Comparison of ENCODE assay signal across 17 cellular contexts in the genomic region with DNA sequence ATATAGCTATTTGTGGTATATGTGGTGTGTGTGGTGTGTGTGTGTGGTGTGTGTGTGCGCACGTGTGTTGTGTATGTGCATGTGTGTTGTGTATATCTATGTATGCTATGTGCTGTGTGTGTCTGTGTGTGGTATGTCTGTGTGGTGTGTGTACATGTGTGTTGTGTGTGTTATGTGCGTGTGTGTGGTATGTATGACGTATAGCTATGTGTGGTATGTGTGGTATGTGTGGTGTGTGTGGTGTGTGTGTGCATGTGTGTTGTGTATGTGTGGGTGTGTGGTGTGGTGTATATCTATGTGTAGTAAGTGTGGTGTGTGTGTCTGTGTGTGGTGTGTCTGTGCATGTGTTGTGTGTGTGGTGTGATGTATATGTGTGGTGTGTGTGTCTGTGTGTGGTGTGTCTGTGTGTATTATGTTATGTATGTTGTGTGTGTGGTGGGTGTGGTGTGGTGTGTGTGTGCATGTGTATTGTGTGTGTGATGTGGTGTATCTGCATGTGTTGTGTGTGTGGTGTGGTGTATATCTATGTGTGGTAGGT. TPM values are rescaled to one million over a fixed set of nuclear protein-coding genes. Genes with fewer than 3 reads are reported as not detected.
A peak's percentile ranks its signal among the peaks of the same experiment; 100 is the strongest.
DNase-seq lines count a peak whose midpoint lies in the region; ATAC-seq and TF ChIP-seq lines count a peak whose summit lies in the region.
"Had no signal": no experiment of that assay in that cellular context is flagged by ENCODE, and none has a peak within 500 bp of the region (broad histone marks: within the 10 kb centered on the region; RNA-seq: fewer than 3 reads in every experiment).

No MANE protein-coding gene starts in this region.

- no peak overlapping the region for H2BK5ac ChIP-seq in mesenchymal stem cell (ENCODE audit: low read depth, low read length, poor library complexity, severe bottlenecking)

- DNase-seq in left ventricle myocardium inferior = no peak
- DNase-seq in cardiac septum (ENCODE audit: low spot score) = no peak
- DNase-seq in PC-9 = no peak
- no peak for DNase-seq in mesenchymal stem cell
- no peak for DNase-seq in activated CD8-positive, alpha-beta memory T cell treated with anti-CD3 and anti-CD28 coated beads, Interleukin-2, amount 10 ng/mL, durations not matched to agents 7 days and 5 days
- no peak for DNase-seq in SIG-M5 treated with dmso at 0.1 percent for 504 hours (lab: John Stamatoyannopoulos, UW; ENCODE audit: unreplicated experiment)
- DNase-seq in hepatic stellate cell (ENCODE audit: low spot score) = no peak
- DNase-seq: CD4-positive, alpha-beta memory T cell; GF-D8; KBM-7; NCI-H1105 treated with DMSO at 0.1 percent for 48 hours; NCI-H1694 treated with DMSO at 0.1 percent for 48 hours; NK-92 treated with Interleukin-12 subunit alpha and Interleukin-12 subunit beta, amount 100 ng/mL, for 24 hours; Right ventricle myocardium superior had no signal

- intact Hi-C loops in left ventricle myocardium inferior (cut with micrococcal nuclease) = no loop called here
- intact Hi-C loops in cardiac septum (cut with DNase I) = no loop called here
- intact Hi-C loops in PC-9 (cut with micrococcal nuclease; ENCODE audit: unreplicated experiment) = no loop called here

- peak overlapping the region in 1 of 2 experiments; percentile 93 for H3K14ac ChIP-seq in mesenchymal stem cell (ENCODE audit: low read length in 2 of 2)

- H3K27me3 Mint-ChIP-seq in activated CD8-positive, alpha-beta memory T cell treated with anti-CD3 and anti-CD28 coated beads, Interleukin-2, amount 10 ng/mL, durations not matched to agents 7 days and 5 days = peaks cover 3% of the 10 kb centered on the region

- no peak overlapping the region for H3K9ac ChIP-seq in mesenchymal stem cell (ENCODE audit: low read length)
- H3K9ac ChIP-seq in skeletal muscle tissue (ENCODE audit: low read depth in 1 of 3, low read length in 3 of 3) = peak overlapping the region; percentile 77 to 96 (median 93)

- no peaks in the 10 kb centered on the region for H4K20me1 ChIP-seq in PC-9 (ENCODE audit: insufficient read depth)

- H3K27ac ChIP-seq in left ventricle myocardium inferior (replicated peaks) = peak overlapping the region; percentile 80
- H3K27ac ChIP-seq in PC-9 = no peak overlapping the region
- H3K27ac ChIP-seq in mesenchymal stem cell (ENCODE audit: low read length, poor library complexity, severe bottlenecking) = no peak overlapping the region
- peak overlapping the region; percentile 80 for H3K27ac ChIP-seq in skeletal muscle tissue (ENCODE audit: low read depth, low read length)
- H3K27ac ChIP-seq: SK-N-MC had no signal

- H2AK5ac ChIP-seq in mesenchymal stem cell (ENCODE audit: low read length, severe bottlenecking) = no peak overlapping the region

- BruUV-seq in PC-9 (replicated peaks; lab: Mats Ljungman, UMichigan) = no TSS peak

- H2BK120ac ChIP-seq in mesenchymal stem cell (ENCODE audit: low read depth, low read length) = no peak overlapping the region

- no peaks in the 10 kb centered on the region for H3K79me2 ChIP-seq in PC-9 (ENCODE audit: low read depth)

- peaks cover 30% of the 10 kb centered on the region; the same call in 1 of the 2 replicates for H3F3A ChIP-seq in PC-9 (ENCODE audit: insufficient read depth, low read depth)

- ATAC-seq in activated CD8-positive, alpha-beta memory T cell treated with anti-CD3 and anti-CD28 coated beads, Interleukin-2, amount 10 ng/mL, durations not matched to agents 7 days and 5 days = no peak

- no peak overlapping the region for H2BK15ac ChIP-seq in mesenchymal stem cell (ENCODE audit: low read depth, poor library complexity, severe bottlenecking)

- TF ChIP-seq CTCF in left ventricle myocardium inferior (IDR thresholded peaks at IDR 0.05; ENCODE audit: borderline replicate concordance) = no peak
- TF ChIP-seq CTCF in PC-9 (conservative IDR thresholded peaks at IDR 0.05) = no peak

- no peak overlapping the region for H3K4ac ChIP-seq in mesenchymal stem cell (ENCODE audit: low read depth in 1 of 2, low read length in 2 of 2)

- peak overlapping the region in 1 of 2 experiments; percentile 55 for H3K18ac ChIP-seq in mesenchymal stem cell (ENCODE audit: low read depth in 1 of 2, low read length in 2 of 2)

- H3K36me3 ChIP-seq in left ventricle myocardium inferior (no peaks in the 10 kb centered on the region), PC-9 (ENCODE audit: low read depth) (no peaks in the 10 kb centered on the region), mesenchymal stem cell (ENCODE audit: control insufficient read depth in 1 of 2, insufficient read depth in 2 of 2, low read depth in 1 of 2, low read length in 2 of 2) (no peaks in the 10 kb centered on the region), skeletal muscle tissue (ENCODE audit: control insufficient read depth in 3 of 3, insufficient read depth in 3 of 3, low read length in 3 of 3) (no peaks in the 10 kb centered on the region)

- no peaks in the 10 kb centered on the region for H3K36me3 Mint-ChIP-seq in activated CD8-positive, alpha-beta memory T cell treated with anti-CD3 and anti-CD28 coated beads, Interleukin-2, amount 10 ng/mL, durations not matched to agents 7 days and 5 days
- H3K36me3 Mint-ChIP-seq: CD4-positive, alpha-beta memory T cell had no signal

- peak overlapping the region; percentile 8 to 42 for H2BK12ac ChIP-seq in mesenchymal stem cell (ENCODE audit: low read length in 2 of 2)

- no peak overlapping the region for H3K27ac Mint-ChIP-seq in activated CD8-positive, alpha-beta memory T cell treated with anti-CD3 and anti-CD28 coated beads, Interleukin-2, amount 10 ng/mL, durations not matched to agents 7 days and 5 days
- H3K27ac Mint-ChIP-seq: CD4-positive, alpha-beta memory T cell had no signal

- H3K9me3 ChIP-seq in left ventricle myocardium inferior (replicated peaks) (no peaks in the 10 kb centered on the region), PC-9 (ENCODE audit: insufficient read depth, low read depth) (no peaks in the 10 kb centered on the region), mesenchymal stem cell (ENCODE audit: control insufficient read depth, low read length) (no peaks in the 10 kb centered on the region), skeletal muscle tissue (ENCODE audit: control insufficient read depth in 3 of 3, low read length in 3 of 3) (no peaks in the 10 kb centered on the region)

- H4K91ac ChIP-seq in mesenchymal stem cell (ENCODE audit: low read length) = peak overlapping the region; percentile 62

- H3K4me2 ChIP-seq in PC-9 = peak overlapping the region; percentile 64; the same call in 1 of the 2 replicates
- H3K4me2 ChIP-seq in mesenchymal stem cell (ENCODE audit: low read length, poor library complexity, severe bottlenecking) = no peak overlapping the region

- H3K9me3 Mint-ChIP-seq in activated CD8-positive, alpha-beta memory T cell treated with anti-CD3 and anti-CD28 coated beads, Interleukin-2, amount 10 ng/mL, durations not matched to agents 7 days and 5 days (ENCODE audit: low read depth) = no peaks in the 10 kb centered on the region
- H3K9me3 Mint-ChIP-seq: CD4-positive, alpha-beta memory T cell had no signal

- peak overlapping the region; percentile 59 for H3K4me3 ChIP-seq in left ventricle myocardium inferior
- no peak overlapping the region for H3K4me3 ChIP-seq in PC-9
- no peak overlapping the region for H3K4me3 ChIP-seq in mesenchymal stem cell (ENCODE audit: insufficient read depth in 1 of 2, low read depth in 1 of 2, low read length in 2 of 2)
- peak overlapping the region; percentile 67 to 89 (median 83) for H3K4me3 ChIP-seq in skeletal muscle tissue (ENCODE audit: low read length in 3 of 3)
- H3K4me3 ChIP-seq: SK-N-MC had no signal

- no peaks in the 10 kb centered on the region for H3K27me3 ChIP-seq in left ventricle myocardium inferior (ENCODE audit: low read depth)
- H3K27me3 ChIP-seq in PC-9 (ENCODE audit: insufficient read depth, low read depth) = no peaks in the 10 kb centered on the region
- peaks cover 21 to 27% of the 10 kb centered on the region in 2 experiments for H3K27me3 ChIP-seq in mesenchymal stem cell (ENCODE audit: control insufficient read depth in 1 of 2, insufficient read depth in 1 of 2, low read length in 2 of 2)
- H3K27me3 ChIP-seq in skeletal muscle tissue (ENCODE audit: control insufficient read depth in 3 of 3, insufficient read depth in 3 of 3, low read length in 3 of 3) = no peaks in the 10 kb centered on the region

- no peaks in the 10 kb centered on the region for H3K9me2 ChIP-seq in PC-9 (ENCODE audit: insufficient read depth)

- CTCF ChIA-PET in PC-9 (lab: Charles Lee) = interaction anchor here (0.6 kb wide), 1 partner anchor 136 kb away, joined by 7 read pairs; no protein-coding TSS in a partner anchor
- CTCF ChIA-PET in activated CD8-positive, alpha-beta memory T cell treated with anti-CD3 and anti-CD28 coated beads, Interleukin-2, amount 10 ng/mL, durations not matched to agents 7 days and 5 days (lab: Charles Lee) = no interaction called here

- peak overlapping the region in 1 of 2 experiments; percentile 6 for H3K23ac ChIP-seq in mesenchymal stem cell (ENCODE audit: low read length in 2 of 2)

- H3K79me1 ChIP-seq in mesenchymal stem cell (replicated peaks; ENCODE audit: low read length, poor library complexity, severe bottlenecking) = no peaks in the 10 kb centered on the region

- H2AFZ ChIP-seq in PC-9 (no peak overlapping the region), mesenchymal stem cell (ENCODE audit: low read depth, low read length) (no peak overlapping the region)

- POLR2A ChIA-PET in PC-9 (lab: Charles Lee; ENCODE audit: unreplicated experiment) = no interaction called here

- 95% methylated on average over 4 of the region's 4 CpGs for WGBS in mesenchymal stem cell

- H3K4me1 ChIP-seq in left ventricle myocardium inferior (no peaks in the 10 kb centered on the region), PC-9 (replicated peaks; ENCODE audit: insufficient read depth) (peaks cover 17% of the 10 kb centered on the region), mesenchymal stem cell (ENCODE audit: control insufficient read depth, insufficient read depth, low read depth, low read length) (peaks cover 17% of the 10 kb centered on the region), skeletal muscle tissue (ENCODE audit: control insufficient read depth in 3 of 3, insufficient read depth in 3 of 3, low read length in 3 of 3) (peaks cover 25 to 57% (median 39%) of the 10 kb centered on the region in 3 donors)

- no peak overlapping the region for H4K8ac ChIP-seq in mesenchymal stem cell (ENCODE audit: low read length)

- H3K4me1 Mint-ChIP-seq in activated CD8-positive, alpha-beta memory T cell treated with anti-CD3 and anti-CD28 coated beads, Interleukin-2, amount 10 ng/mL, durations not matched to agents 7 days and 5 days = no peaks in the 10 kb centered on the region
- H3K4me1 Mint-ChIP-seq: CD4-positive, alpha-beta memory T cell had no signal

- no peak overlapping the region for H3K4me3 Mint-ChIP-seq in activated CD8-positive, alpha-beta memory T cell treated with anti-CD3 and anti-CD28 coated beads, Interleukin-2, amount 10 ng/mL, durations not matched to agents 7 days and 5 days
- H3K4me3 Mint-ChIP-seq: CD4-positive, alpha-beta memory T cell had no signal

RNA-seq across cellular contexts. Expression of a gene that starts 59.8 kb away (rescaled TPM):
- 0.47 TPM for total RNA-seq in left ventricle myocardium inferior
- total RNA-seq in cardiac septum = 1.1 TPM
- 0.43 and 0.48 TPM in 2 replicates for total RNA-seq in PC-9 (2021)
- polyA plus RNA-seq in mesenchymal stem cell (2013, experiment 1 of 2) = 0.15 TPM
- 0.15 TPM for polyA plus RNA-seq in mesenchymal stem cell (2013, experiment 2 of 2)
- total RNA-seq in skeletal muscle tissue = not detected
- not detected for total RNA-seq in activated CD8-positive, alpha-beta memory T cell treated with anti-CD3 and anti-CD28 coated beads, Interleukin-2, amount 10 ng/mL, durations not matched to agents 7 days and 5 days
- total RNA-seq: CD4-positive, alpha-beta memory T cell; NCI-H460 had no signal
- polyA plus RNA-seq: CD4-positive, alpha-beta memory T cell had no signal

Comparison
In these comparisons a context has a peak if more than half of its experiments do, and no peak if none do; other contexts are left out.
1. H3K27ac ChIP-seq: peak in left ventricle myocardium inferior (single experiment) and skeletal muscle tissue (single experiment); none in PC-9 (single experiment) and mesenchymal stem cell (single experiment).
2. H3K4me3 ChIP-seq: peak in left ventricle myocardium inferior (single experiment) and skeletal muscle tissue (3 of 3); none in PC-9 (single experiment) and mesenchymal stem cell (0 of 2).